ENCODE assay signal across 9 cellular contexts in genomic region chr14:51862171-51862838, GRCh38. TPM values are rescaled to one million over a fixed set of nuclear protein-coding genes. Genes with fewer than 3 reads are reported as not detected.
DNase-seq lines count a peak whose midpoint lies in the region; ATAC-seq and TF ChIP-seq lines count a peak whose summit lies in the region.
"Had no signal": no experiment of that assay in that cellular context is flagged by ENCODE, and none has a peak within 500 bp of the region (broad histone marks: within the 10 kb centered on the region; RNA-seq: fewer than 3 reads in every experiment).

No MANE protein-coding gene starts in this region.

- peak overlapping the region; percentile 75; the same call in 1 of the 2 replicates for H3K4me3 ChIP-seq in PC-3 (ENCODE audit: low read length)
- peak overlapping the region in 3 of 4 donors; percentile 44 to 62 (median 46) for H3K4me3 ChIP-seq in esophagus squamous epithelium

- no peaks in the 10 kb centered on the region for H3K27me3 ChIP-seq in PC-3 (ENCODE audit: low read length)
- no peaks in the 10 kb centered on the region for H3K27me3 ChIP-seq in esophagus squamous epithelium

- no peaks in the 10 kb centered on the region for H3K79me2 ChIP-seq in PC-3 (ENCODE audit: low read length)

- WGBS in esophagus squamous epithelium, 2 donors = 52 to 56% methylated on average over 5 of the region's 5 CpGs

- POLR2A ChIA-PET in activated CD4-positive, alpha-beta T cell treated with anti-CD3 and anti-CD28 coated beads for 36 hours (lab: Charles Lee) = interaction anchor here (0.6 to 2.4 kb wide), 4 partner anchors 12 to 113 kb away, joined by 3 to 23 read pairs (median 4); no protein-coding TSS in a partner anchor
- POLR2A ChIA-PET in PC-3 (lab: Charles Lee; ENCODE audit: unreplicated experiment) = no interaction called here

- peaks cover 28% of the 10 kb centered on the region for H3K36me3 Mint-ChIP-seq in activated CD4-positive, alpha-beta T cell treated with anti-CD3 and anti-CD28 coated beads for 36 hours (ENCODE audit: low read depth)

- H3K27me3 Mint-ChIP-seq in activated CD4-positive, alpha-beta T cell treated with anti-CD3 and anti-CD28 coated beads for 36 hours = no peaks in the 10 kb centered on the region
- no peaks in the 10 kb centered on the region for H3K27me3 Mint-ChIP-seq in stimulated activated naive CD8-positive, alpha-beta T cell treated with anti-CD3 and anti-CD28 coated beads, Interleukin-15, amount 100 ng/mL, for 72 hours

- H3K27ac Mint-ChIP-seq in activated CD4-positive, alpha-beta T cell treated with anti-CD3 and anti-CD28 coated beads for 36 hours = peak overlapping the region; percentile 82
- peak overlapping the region; percentile 79 to 98 for H3K27ac Mint-ChIP-seq in stimulated activated naive CD8-positive, alpha-beta T cell treated with anti-CD3 and anti-CD28 coated beads, Interleukin-15, amount 100 ng/mL, for 72 hours

- H3K27ac ChIP-seq in PC-3 (ENCODE audit: low read length) (no peak overlapping the region), esophagus squamous epithelium (peak overlapping the region in 3 of 4 donors; percentile 20 to 80 (median 36))

- peak; percentile 56 for ATAC-seq in activated CD4-positive, alpha-beta T cell treated with anti-CD3 and anti-CD28 coated beads for 36 hours
- no peak for ATAC-seq in PC-3
- peak; percentile 16 for ATAC-seq in stimulated activated naive CD8-positive, alpha-beta T cell treated with anti-CD3 and anti-CD28 coated beads, Interleukin-15, amount 100 ng/mL, for 72 hours

- H3K9ac ChIP-seq in PC-3 (ENCODE audit: low read length) = no peak overlapping the region

- H4K20me1 ChIP-seq in PC-3 (ENCODE audit: low read length) = no peaks in the 10 kb centered on the region

- no TSS peak for BruUV-seq in PC-3 (replicated peaks; lab: Mats Ljungman, UMichigan)

- H3K4me1 ChIP-seq in PC-3 (ENCODE audit: insufficient read depth, low read length) = peaks cover 28% of the 10 kb centered on the region
- H3K4me1 ChIP-seq in esophagus squamous epithelium = peaks cover 0 to 49% (median 8%) of the 10 kb centered on the region in 3 donors

- intact Hi-C loops in activated CD4-positive, alpha-beta T cell treated with anti-CD3 and anti-CD28 coated beads for 36 hours (cut with DNase I, micrococcal nuclease) = loop anchor here (1.0 to 10.0 kb wide), 5 partner anchors 11 to 1028 kb away; partner anchors contain the start of gene NIN (in 1 of the 2)
- intact Hi-C loops in PC-3 (cut with micrococcal nuclease) = no loop called here
- intact Hi-C loops in esophagus squamous epithelium (cut with DNase I) = no loop called here

- peaks cover 3% of the 10 kb centered on the region for H3K9me3 Mint-ChIP-seq in activated CD4-positive, alpha-beta T cell treated with anti-CD3 and anti-CD28 coated beads for 36 hours (ENCODE audit: low read depth)
- H3K9me3 Mint-ChIP-seq in stimulated activated naive CD8-positive, alpha-beta T cell treated with anti-CD3 and anti-CD28 coated beads, Interleukin-15, amount 100 ng/mL, for 72 hours = peaks cover 2 to 4% of the 10 kb centered on the region in 2 donors

- H3K4me1 Mint-ChIP-seq in activated CD4-positive, alpha-beta T cell treated with anti-CD3 and anti-CD28 coated beads for 36 hours = peaks cover 44% of the 10 kb centered on the region
- H3K4me1 Mint-ChIP-seq in stimulated activated naive CD8-positive, alpha-beta T cell treated with anti-CD3 and anti-CD28 coated beads, Interleukin-15, amount 100 ng/mL, for 72 hours = peaks cover 30% of the 10 kb centered on the region

- peak overlapping the region; percentile 90 for H3K4me3 Mint-ChIP-seq in activated CD4-positive, alpha-beta T cell treated with anti-CD3 and anti-CD28 coated beads for 36 hours
- peak overlapping the region; percentile 78 to 86 for H3K4me3 Mint-ChIP-seq in stimulated activated naive CD8-positive, alpha-beta T cell treated with anti-CD3 and anti-CD28 coated beads, Interleukin-15, amount 100 ng/mL, for 72 hours

- no peaks in the 10 kb centered on the region for H3F3A ChIP-seq in PC-3 (ENCODE audit: low read length, unreplicated experiment)

- H3K36me3 ChIP-seq in PC-3 (ENCODE audit: low read depth, low read length) (no peaks in the 10 kb centered on the region), esophagus squamous epithelium (no peaks in the 10 kb centered on the region)

- TF ChIP-seq CTCF in PC-3 (conservative IDR thresholded peaks at IDR 0.05; ENCODE audit: low read depth, low read length) = no peak
- TF ChIP-seq CTCF in esophagus squamous epithelium (IDR thresholded peaks at IDR 0.05) = no peak

- no peaks in the 10 kb centered on the region for H3K9me3 ChIP-seq in PC-3 (ENCODE audit: low read length)
- H3K9me3 ChIP-seq in esophagus squamous epithelium = no peaks in the 10 kb centered on the region

- peak overlapping the region; percentile 94; the same call in 1 of the 2 replicates for H3K4me2 ChIP-seq in PC-3 (ENCODE audit: low read length)

- no peak for TF ChIP-seq POLR2A in esophagus squamous epithelium (IDR thresholded peaks at IDR 0.05)

- H2AFZ ChIP-seq in PC-3 (ENCODE audit: low read length) = no peak overlapping the region

- DNase-seq in activated CD4-positive, alpha-beta T cell treated with anti-CD3 and anti-CD28 coated beads for 36 hours = peak; percentile 58
- DNase-seq in activated CD4-positive, alpha-beta T cell treated with anti-CD3 and anti-CD28 coated beads for 1 hour = no peak
- DNase-seq in PC-3 (no peak), esophagus squamous epithelium (lab: John Stamatoyannopoulos, UW) (no peak), hippocampal formation (lab: John Stamatoyannopoulos, UW) (no peak), anterior cingulate cortex (lab: John Stamatoyannopoulos, UW) (no peak)
- no peak for DNase-seq in stimulated activated naive CD8-positive, alpha-beta T cell treated with anti-CD3 and anti-CD28 coated beads, Interleukin-15, amount 100 ng/mL, for 72 hours
- DNase-seq in central memory CD4-positive, alpha-beta T cell = no peak
- DNase-seq: COR-L47 had no signal

- H3K9me2 ChIP-seq in PC-3 (replicated peaks; ENCODE audit: low read length) = no peaks in the 10 kb centered on the region

- CTCF ChIA-PET in activated CD4-positive, alpha-beta T cell treated with anti-CD3 and anti-CD28 coated beads for 36 hours (lab: Charles Lee) = interaction anchor here (0.6 to 6.6 kb wide), 7 partner anchors 10 to 116 kb away, joined by 3 to 37 read pairs (median 3); no protein-coding TSS in a partner anchor
- CTCF ChIA-PET in PC-3 (lab: Charles Lee) = interaction anchor here (2.8 kb wide), 1 partner anchor 116 kb away, joined by 17 read pairs; no protein-coding TSS in a partner anchor

RNA-seq across cellular contexts. Expression of gene GNG2, which starts 1.9 kb away (rescaled TPM):
- 100 to 1,000 TPM; 133 to 136 TPM for total RNA-seq in activated CD4-positive, alpha-beta T cell treated with anti-CD3 and anti-CD28 coated beads for 36 hours
- total RNA-seq in PC-3 (2014; rRNA removed) = 6.8 and 9.3 TPM in 2 replicates
- 1 to 10 TPM; 1.5 to 8.8 (median 3.7) TPM for total RNA-seq in esophagus squamous epithelium

Comparison
In these comparisons a context has a peak if more than half of its experiments do, and no peak if none do; other contexts are left out.
1. RNA of gene GNG2, which starts 1.9 kb away (total RNA-seq): 133 to 136 TPM in activated CD4-positive, alpha-beta T cell treated with anti-CD3 and anti-CD28 coated beads for 36 hours; 6.8 to 9.3 TPM in PC-3 and 1.5 to 8.8 TPM in esophagus squamous epithelium; every median in the first group is over 10 times any median in the second.
2. intact Hi-C loops: an anchor here in activated CD4-positive, alpha-beta T cell treated with anti-CD3 and anti-CD28 coated beads for 36 hours (1.0 to 10.0 kb wide); none called in PC-3 and esophagus squamous epithelium.